In genomic region chr1:208218237-208219097, GRCh38 we compare ENCODE assay signal across 14 cellular contexts. TPM values are rescaled to one million over a fixed set of nuclear protein-coding genes. Genes with fewer than 3 reads are reported as not detected.
DNase-seq lines count a peak whose midpoint lies in the region; ATAC-seq and TF ChIP-seq lines count a peak whose summit lies in the region.
"Had no signal": no experiment of that assay in that cellular context is flagged by ENCODE, and none has a peak within 500 bp of the region (broad histone marks: within the 10 kb centered on the region; RNA-seq: fewer than 3 reads in every experiment).

No MANE protein-coding gene starts in this region.

- H3K79me1 ChIP-seq in mesenchymal stem cell (replicated peaks; ENCODE audit: low read length, poor library complexity, severe bottlenecking): no peaks in the 10 kb centered on the region

- no peaks in the 10 kb centered on the region for H3K27me3 ChIP-seq in CD8-positive, alpha-beta memory T cell (ENCODE audit: insufficient read depth, low read length, poor library complexity, severe bottlenecking)
- H3K27me3 ChIP-seq in mesenchymal stem cell (ENCODE audit: control insufficient read depth in 1 of 2, insufficient read depth in 1 of 2, low read length in 2 of 2) (no peaks in the 10 kb centered on the region), skeletal muscle tissue (ENCODE audit: control insufficient read depth in 3 of 3, insufficient read depth in 3 of 3, low read length in 3 of 3) (no peaks in the 10 kb centered on the region)
- H3K27me3 ChIP-seq: suprapubic skin had no signal

- no peak overlapping the region for H3K4me3 Mint-ChIP-seq in CD8-positive, alpha-beta memory T cell
- H3K4me3 Mint-ChIP-seq in chondrocyte (ENCODE audit: unreplicated experiment): no peak overlapping the region
- no peak overlapping the region for H3K4me3 Mint-ChIP-seq in activated T-helper 2 cell treated with anti-CD3 and anti-CD28 coated beads, Interferon-gamma antibody, Interleukin-2, Interleukin-4, amounts not matched to agents 10 μg/mL and 5 μg/mL and 100 μg/mL, durations not matched to agents 14 hours and 24 hours and 36 hours (ENCODE audit: low read depth)
- no peak overlapping the region for H3K4me3 Mint-ChIP-seq in nephron progenitor cell
- H3K4me3 Mint-ChIP-seq: activated naive CD8-positive, alpha-beta T cell; natural killer cell treated with Interleukin-12 subunit alpha and Interleukin-12 subunit beta and Interleukin-15 and Interleukin-18, amount 100 ng/mL, for 72 hours had no signal

- no peaks in the 10 kb centered on the region for H3K4me1 Mint-ChIP-seq in CD8-positive, alpha-beta memory T cell
- H3K4me1 Mint-ChIP-seq in chondrocyte (ENCODE audit: low read depth) (peaks cover 93% of the 10 kb centered on the region), nephron progenitor cell (peaks cover 76% of the 10 kb centered on the region)
- no peaks in the 10 kb centered on the region for H3K4me1 Mint-ChIP-seq in activated T-helper 2 cell treated with anti-CD3 and anti-CD28 coated beads, Interferon-gamma antibody, Interleukin-2, Interleukin-4, amounts not matched to agents 10 μg/mL and 5 μg/mL and 100 μg/mL, durations not matched to agents 14 hours and 24 hours and 36 hours (ENCODE audit: low read depth)

- intact Hi-C loops in activated T-helper 2 cell treated with anti-CD3 and anti-CD28 coated beads, Interferon-gamma antibody, Interleukin-2, Interleukin-4, amounts not matched to agents 10 μg/mL and 5 μg/mL and 100 μg/mL, durations not matched to agents 14 hours and 24 hours and 36 hours (cut with micrococcal nuclease): no loop called here

- H3K18ac ChIP-seq in mesenchymal stem cell (ENCODE audit: low read depth in 1 of 2, low read length in 2 of 2): peak overlapping the region; percentile 73 to 90

- H3K4me1 ChIP-seq in CD8-positive, alpha-beta memory T cell (ENCODE audit: insufficient read depth, low read length): peaks cover 7% of the 10 kb centered on the region
- H3K4me1 ChIP-seq in mesenchymal stem cell (ENCODE audit: control insufficient read depth, insufficient read depth, low read depth, low read length): peaks cover 30% of the 10 kb centered on the region
- peaks cover 69 to 76% (median 71%) of the 10 kb centered on the region in 3 donors for H3K4me1 ChIP-seq in skeletal muscle tissue (ENCODE audit: control insufficient read depth in 3 of 3, insufficient read depth in 3 of 3, low read length in 3 of 3)

- H4K91ac ChIP-seq in mesenchymal stem cell (ENCODE audit: low read length): peak overlapping the region; percentile 67

- H3K36me3 ChIP-seq in CD8-positive, alpha-beta memory T cell (ENCODE audit: insufficient read depth, low read length): no peaks in the 10 kb centered on the region
- H3K36me3 ChIP-seq in mesenchymal stem cell (ENCODE audit: control insufficient read depth in 1 of 2, insufficient read depth in 2 of 2, low read depth in 1 of 2, low read length in 2 of 2) (peaks cover 0 to 12% of the 10 kb centered on the region in 2 experiments), skeletal muscle tissue (ENCODE audit: control insufficient read depth in 3 of 3, insufficient read depth in 3 of 3, low read length in 3 of 3) (peaks cover 21 to 22% (median 22%) of the 10 kb centered on the region in 3 donors)

- no peak overlapping the region for H3K4me3 ChIP-seq in CD8-positive, alpha-beta memory T cell (ENCODE audit: low read length)
- H3K4me3 ChIP-seq in mesenchymal stem cell (ENCODE audit: insufficient read depth in 1 of 2, low read depth in 1 of 2, low read length in 2 of 2) (no peak overlapping the region), skeletal muscle tissue (ENCODE audit: low read length in 3 of 3) (no peak overlapping the region)
- H3K4me3 ChIP-seq: suprapubic skin had no signal

- no peak overlapping the region for H3K4me2 ChIP-seq in mesenchymal stem cell (ENCODE audit: low read length, poor library complexity, severe bottlenecking)

- 89% methylated on average over 12 of the region's 12 CpGs for WGBS in mesenchymal stem cell

- H3K9me3 ChIP-seq in CD8-positive, alpha-beta memory T cell (ENCODE audit: low read length): no peaks in the 10 kb centered on the region
- H3K9me3 ChIP-seq in mesenchymal stem cell (ENCODE audit: control insufficient read depth, low read length) (no peaks in the 10 kb centered on the region), skeletal muscle tissue (ENCODE audit: control insufficient read depth in 3 of 3, low read length in 3 of 3) (no peaks in the 10 kb centered on the region)
- H3K9me3 ChIP-seq: suprapubic skin had no signal

- no peak overlapping the region for H2BK5ac ChIP-seq in mesenchymal stem cell (ENCODE audit: low read depth, low read length, poor library complexity, severe bottlenecking)

- CTCF ChIA-PET in CD8-positive, alpha-beta memory T cell (lab: Charles Lee): no interaction called here

- peak overlapping the region; percentile 11 for H2BK120ac ChIP-seq in mesenchymal stem cell (ENCODE audit: low read depth, low read length)

- H3K36me3 Mint-ChIP-seq in CD8-positive, alpha-beta memory T cell: peaks cover 0 to 8% (median 0%) of the 10 kb centered on the region in 3 donors
- H3K36me3 Mint-ChIP-seq in chondrocyte (ENCODE audit: low read depth) (peaks cover 25% of the 10 kb centered on the region), nephron progenitor cell (ENCODE audit: low read depth) (peaks cover 51% of the 10 kb centered on the region)
- H3K36me3 Mint-ChIP-seq in activated T-helper 2 cell treated with anti-CD3 and anti-CD28 coated beads, Interferon-gamma antibody, Interleukin-2, Interleukin-4, amounts not matched to agents 10 μg/mL and 5 μg/mL and 100 μg/mL, durations not matched to agents 14 hours and 24 hours and 36 hours (ENCODE audit: low read depth): no peaks in the 10 kb centered on the region
- H3K36me3 Mint-ChIP-seq: natural killer cell treated with Interleukin-12 subunit alpha and Interleukin-12 subunit beta and Interleukin-15 and Interleukin-18, amount 100 ng/mL, for 72 hours had no signal

- peak overlapping the region; percentile 73 for H3K27ac ChIP-seq in CD8-positive, alpha-beta memory T cell (ENCODE audit: low read depth, low read length)
- H3K27ac ChIP-seq in mesenchymal stem cell (ENCODE audit: low read length, poor library complexity, severe bottlenecking) (no peak overlapping the region), skeletal muscle tissue (ENCODE audit: low read depth, low read length) (peak overlapping the region; percentile 82)
- H3K27ac ChIP-seq: suprapubic skin had no signal

- peaks cover 1 to 7% of the 10 kb centered on the region in 2 donors for H3K27me3 Mint-ChIP-seq in CD8-positive, alpha-beta memory T cell
- H3K27me3 Mint-ChIP-seq in chondrocyte (ENCODE audit: low read depth) (no peaks in the 10 kb centered on the region), nephron progenitor cell (ENCODE audit: low read depth, poor library complexity) (peaks cover 16% of the 10 kb centered on the region)
- peaks cover 24% of the 10 kb centered on the region for H3K27me3 Mint-ChIP-seq in activated T-helper 2 cell treated with anti-CD3 and anti-CD28 coated beads, Interferon-gamma antibody, Interleukin-2, Interleukin-4, amounts not matched to agents 10 μg/mL and 5 μg/mL and 100 μg/mL, durations not matched to agents 14 hours and 24 hours and 36 hours (ENCODE audit: low read depth)
- H3K27me3 Mint-ChIP-seq: activated naive CD8-positive, alpha-beta T cell had no signal

- TF ChIP-seq CTCF in chondrocyte (IDR thresholded peaks at IDR 0.05) (no peak), nephron progenitor cell (IDR thresholded peaks at IDR 0.05) (no peak)

- peak overlapping the region; percentile 8 for H2BK15ac ChIP-seq in mesenchymal stem cell (ENCODE audit: low read depth, poor library complexity, severe bottlenecking)

- no peak for DNase-seq in CD8-positive, alpha-beta memory T cell
- DNase-seq in chondrocyte (ENCODE audit: low spot score): no peak
- no peak for DNase-seq in mesenchymal stem cell
- no peak for DNase-seq in RPMI8226
- no peak for DNase-seq in activated T-helper 2 cell treated with anti-CD3 and anti-CD28 coated beads, Interferon-gamma antibody, Interleukin-2, Interleukin-4, amounts not matched to agents 10 μg/mL and 5 μg/mL and 100 μg/mL, durations not matched to agents 14 hours and 24 hours and 36 hours (ENCODE audit: low spot score)
- no peak for DNase-seq in nephron progenitor cell
- DNase-seq: head of caudate nucleus, NCI-H2029, NCI-H524 treated with DMSO at 0.1 percent for 48 hours had no signal

- peak overlapping the region in 1 of 2 experiments; percentile 76 for H3K14ac ChIP-seq in mesenchymal stem cell (ENCODE audit: low read length in 2 of 2)

- H3K23ac ChIP-seq in mesenchymal stem cell (ENCODE audit: low read length in 2 of 2): peak overlapping the region in 1 of 2 experiments; percentile 77

- H2AK5ac ChIP-seq in mesenchymal stem cell (ENCODE audit: low read length, severe bottlenecking): peak overlapping the region; percentile 85

- ATAC-seq in GM18870 (IDR thresholded peaks at IDR 0.05; ENCODE audit: unreplicated experiment): no peak

- H3K9ac ChIP-seq in mesenchymal stem cell (ENCODE audit: low read length): no peak overlapping the region
- peak overlapping the region; percentile 28 to 74 (median 60) for H3K9ac ChIP-seq in skeletal muscle tissue (ENCODE audit: low read depth in 1 of 3, low read length in 3 of 3)

- no peak overlapping the region for H2AFZ ChIP-seq in mesenchymal stem cell (ENCODE audit: low read depth, low read length)

- H4K8ac ChIP-seq in mesenchymal stem cell (ENCODE audit: low read length): no peak overlapping the region

- no peak overlapping the region for H3K27ac Mint-ChIP-seq in CD8-positive, alpha-beta memory T cell
- H3K27ac Mint-ChIP-seq in chondrocyte (ENCODE audit: unreplicated experiment) (peak overlapping the region; percentile 94), nephron progenitor cell (no peak overlapping the region)
- H3K27ac Mint-ChIP-seq in activated T-helper 2 cell treated with anti-CD3 and anti-CD28 coated beads, Interferon-gamma antibody, Interleukin-2, Interleukin-4, amounts not matched to agents 10 μg/mL and 5 μg/mL and 100 μg/mL, durations not matched to agents 14 hours and 24 hours and 36 hours: no peak overlapping the region
- H3K27ac Mint-ChIP-seq: activated naive CD8-positive, alpha-beta T cell; natural killer cell treated with Interleukin-12 subunit alpha and Interleukin-12 subunit beta and Interleukin-15 and Interleukin-18, amount 100 ng/mL, for 72 hours had no signal

- peak overlapping the region; percentile 3 to 97 for H3K4ac ChIP-seq in mesenchymal stem cell (ENCODE audit: low read depth in 1 of 2, low read length in 2 of 2)

- H3K9me3 Mint-ChIP-seq in CD8-positive, alpha-beta memory T cell: no peaks in the 10 kb centered on the region
- H3K9me3 Mint-ChIP-seq in chondrocyte (ENCODE audit: low read depth): no peaks in the 10 kb centered on the region
- no peaks in the 10 kb centered on the region for H3K9me3 Mint-ChIP-seq in activated T-helper 2 cell treated with anti-CD3 and anti-CD28 coated beads, Interferon-gamma antibody, Interleukin-2, Interleukin-4, amounts not matched to agents 10 μg/mL and 5 μg/mL and 100 μg/mL, durations not matched to agents 14 hours and 24 hours and 36 hours
- no peaks in the 10 kb centered on the region for H3K9me3 Mint-ChIP-seq in nephron progenitor cell
- H3K9me3 Mint-ChIP-seq: natural killer cell treated with Interleukin-12 subunit alpha and Interleukin-12 subunit beta and Interleukin-15 and Interleukin-18, amount 100 ng/mL, for 72 hours had no signal

- POLR2A ChIA-PET in CD8-positive, alpha-beta memory T cell (lab: Charles Lee): no interaction called here

- H2BK12ac ChIP-seq in mesenchymal stem cell (ENCODE audit: low read length in 2 of 2): peak overlapping the region; percentile 22 to 100

RNA-seq across cellular contexts. Expression of gene PLXNA2, which starts 25.7 kb away (rescaled TPM):
- total RNA-seq in CD8-positive, alpha-beta memory T cell: 1 to 10 TPM in 1 of 2 experiments, under 1 TPM in 1; 0.75 to 1.1 TPM
- polyA plus RNA-seq in CD8-positive, alpha-beta memory T cell: 1.0 TPM
- 22.0 to 37.9 TPM (median 24.9 TPM) in 3 replicates for total RNA-seq in chondrocyte
- 4.6 TPM for polyA plus RNA-seq in mesenchymal stem cell (2013, experiment 1 of 2)
- 4.6 TPM for polyA plus RNA-seq in mesenchymal stem cell (2013, experiment 2 of 2)
- 14.1 TPM for total RNA-seq in skeletal muscle tissue
- 0.07 and 0.37 TPM in 2 replicates for total RNA-seq in activated T-helper 2 cell treated with anti-CD3 and anti-CD28 coated beads, Interferon-gamma antibody, Interleukin-2, Interleukin-4, amounts not matched to agents 10 μg/mL and 5 μg/mL and 100 μg/mL, durations not matched to agents 14 hours and 24 hours and 36 hours
